ENCODE assay signal across 23 cellular contexts in the genomic region with DNA sequence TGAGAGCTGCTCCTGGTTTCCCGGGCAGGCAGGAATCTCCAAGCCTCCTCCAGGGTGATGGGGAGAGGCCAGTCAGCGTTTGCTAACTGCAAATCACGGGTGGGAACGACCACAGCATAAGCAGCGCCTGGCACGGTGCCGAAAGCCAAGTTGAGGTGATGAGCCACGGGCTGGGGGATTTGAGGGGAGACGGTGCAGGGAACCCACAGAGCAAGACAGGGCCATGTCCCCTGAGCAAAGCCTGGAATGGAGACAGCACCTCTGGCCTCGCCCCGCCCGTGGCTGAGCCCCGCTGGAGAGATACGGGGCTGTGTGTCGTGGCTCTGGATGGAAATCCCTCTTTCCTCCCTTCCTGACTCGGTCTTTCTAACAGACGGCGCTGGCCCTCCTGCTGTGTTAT.
"Had no signal": no experiment of that assay in that cellular context is flagged by ENCODE, and none has a peak within 500 bp of the region (broad histone marks: within the 10 kb centered on the region; RNA-seq: fewer than 3 reads in every experiment).

No MANE protein-coding gene starts in this region.

- ATAC-seq: activated CD4-positive, alpha-beta T cell treated with anti-CD3 and anti-CD28 coated beads for 36 hours; activated naive CD4-positive, alpha-beta T cell treated with anti-CD3 and anti-CD28 coated beads, Interleukin-2, amount 50 U/mL, for 72 hours; activated T-cell treated with anti-CD3 and anti-CD28 coated beads, Interleukin-2, amount 50 U/mL, for 72 hours; body of pancreas; effector memory CD8-positive, alpha-beta T cell; left lung; mucosa of descending colon; natural killer cell treated with Interleukin-12 subunit alpha and Interleukin-12 subunit beta and Interleukin-15 and Interleukin-18, amount 100 ng/mL, for 72 hours; stimulated activated naive CD8-positive, alpha-beta T cell treated with anti-CD3 and anti-CD28 coated beads, Interleukin-15, Interleukin-2, amounts not matched to agents 100 U/mL and 50 U/mL, for 24 hours had no signal

- H3K36me3 ChIP-seq: cardiac muscle cell, heart left ventricle, left lung, right atrium auricular region, spleen had no signal

- H3K27me3 ChIP-seq: body of pancreas had no signal

- H3K4me3 ChIP-seq: body of pancreas, cardiac muscle cell, heart left ventricle, left lung, lung, mucosa of descending colon, right atrium auricular region, spleen had no signal

- H3K4me1 ChIP-seq: body of pancreas, heart left ventricle, left lung, right atrium auricular region, spleen had no signal

- DNase-seq: activated CD4-positive, alpha-beta T cell treated with anti-CD3 and anti-CD28 coated beads for 36 hours; activated CD4-positive, CD25-positive, alpha-beta regulatory T cell; activated naive CD4-positive, alpha-beta T cell; activated T-cell treated with anti-CD3 and anti-CD28 coated beads for 4 hours; activated T-cell treated with anti-CD3 and anti-CD28 coated beads, Interleukin-2, amount 50 U/mL, for 72 hours; body of pancreas; cortex of kidney; effector memory CD8-positive, alpha-beta T cell; foreskin fibroblast; heart left ventricle; hypothalamus; immature natural killer cell; mucosa of descending colon; spleen; stimulated activated naive CD8-positive, alpha-beta T cell treated with anti-CD3 and anti-CD28 coated beads, Interleukin-15, Interleukin-2, amounts not matched to agents 100 U/mL and 50 U/mL, for 24 hours; T-helper 1 cell had no signal

- H3K27ac ChIP-seq: body of pancreas, cardiac muscle cell, heart left ventricle, left lung, right atrium auricular region, spleen had no signal

- FAIRE-seq: endothelial cell of umbilical vein had no signal

- H3K9me3 ChIP-seq: body of pancreas, left lung, mucosa of descending colon, right atrium auricular region had no signal
